ENCODE assay signal across 1 cellular context in genomic region chr19:46951236-46951986, GRCh38.
TF ChIP-seq lines count a peak whose summit lies in the region.

No MANE protein-coding gene starts in this region.

TF ChIP-seq in HepG2, 621 proteins besides CTCF, POLR2A, EP300 and RAD21 (continued from another document):
- TF ChIP-seq ETV5 (CRISPR knock-in tag; IDR thresholded peaks at IDR 0.05; ENCODE audit: borderline replicate concordance) (no peak; the same call in 1 of the 2 replicates), MTERF4 (CRISPR knock-in tag; IDR thresholded peaks at IDR 0.05) (no peak), ZNF432 (CRISPR knock-in tag; IDR thresholded peaks at IDR 0.05; ENCODE audit: borderline replicate concordance) (no peak), CBX5 (CRISPR knock-in tag; IDR thresholded peaks at IDR 0.05; ENCODE audit: borderline replicate concordance) (no peak), ZSCAN31 (CRISPR knock-in tag; IDR thresholded peaks at IDR 0.05; ENCODE audit: low read depth) (no peak), ZNF558 (CRISPR knock-in tag; IDR thresholded peaks at IDR 0.05; ENCODE audit: borderline replicate concordance) (no peak), ZNF83 (CRISPR knock-in tag; IDR thresholded peaks at IDR 0.05; ENCODE audit: borderline replicate concordance) (no peak), ARNTL (CRISPR knock-in tag; IDR thresholded peaks at IDR 0.05) (peak; percentile 66; the same call in 1 of the 2 replicates), TGIF2 (CRISPR knock-in tag; IDR thresholded peaks at IDR 0.05) (no peak), ZNF251 (CRISPR knock-in tag; IDR thresholded peaks at IDR 0.05) (no peak), FOXK1 (CRISPR knock-in tag; IDR thresholded peaks at IDR 0.05; ENCODE audit: borderline replicate concordance, low read depth) (no peak), ZNF260 (CRISPR knock-in tag; IDR thresholded peaks at IDR 0.05; ENCODE audit: borderline replicate concordance, low read depth) (no peak), ZNF800 (CRISPR knock-in tag; IDR thresholded peaks at IDR 0.05) (no peak), ZNF460 (CRISPR knock-in tag; IDR thresholded peaks at IDR 0.05; ENCODE audit: borderline replicate concordance) (no peak), ZNF512 (CRISPR knock-in tag; IDR thresholded peaks at IDR 0.05) (no peak), TBX2 (CRISPR knock-in tag; IDR thresholded peaks at IDR 0.05; ENCODE audit: borderline replicate concordance) (0 out of 2 replicates have a peak, but pooled peaks have one; percentile 33), HOXA5 (CRISPR knock-in tag; IDR thresholded peaks at IDR 0.05) (no peak), MYC (CRISPR knock-in tag; IDR thresholded peaks at IDR 0.05; ENCODE audit: borderline replicate concordance) (no peak), ZC3H4 (CRISPR knock-in tag; IDR thresholded peaks at IDR 0.05; ENCODE audit: borderline replicate concordance) (no peak), ZNF7 (CRISPR knock-in tag; IDR thresholded peaks at IDR 0.05) (no peak), CCDC6 (CRISPR knock-in tag; IDR thresholded peaks at IDR 0.05) (no peak), ONECUT2 (CRISPR knock-in tag; IDR thresholded peaks at IDR 0.05) (no peak), HIC2 (CRISPR knock-in tag; IDR thresholded peaks at IDR 0.05; ENCODE audit: low read depth) (no peak), ATF6 (CRISPR knock-in tag; conservative IDR thresholded peaks at IDR 0.05) (no peak), ZNF510 (CRISPR knock-in tag; IDR thresholded peaks at IDR 0.05; ENCODE audit: low read depth) (no peak), TAF15 (IDR thresholded peaks at IDR 0.05; ENCODE audit: low read depth, low read length, poor library complexity, severe bottlenecking) (no peak), ELF4 (CRISPR knock-in tag; IDR thresholded peaks at IDR 0.05; ENCODE audit: borderline replicate concordance) (no peak), SMARCC2 (IDR thresholded peaks at IDR 0.05) (no peak), RFXANK (CRISPR knock-in tag; IDR thresholded peaks at IDR 0.05) (no peak), FOXA1 (IDR thresholded peaks at IDR 0.05) (no peak), FOXA1 (CRISPR knock-in tag; IDR thresholded peaks at IDR 0.05) (no peak), MTA3 (CRISPR knock-in tag; IDR thresholded peaks at IDR 0.05) (no peak), ZNF10 (CRISPR knock-in tag; IDR thresholded peaks at IDR 0.05; ENCODE audit: borderline replicate concordance, low read depth) (no peak)
TF ChIP-seq in HepG2: peak in this region for 46.
